18 cellular contexts compared by ENCODE assay signal in genomic region chr10:2279666-2280065, GRCh38.
DNase-seq lines count a peak whose midpoint lies in the region; TF ChIP-seq lines count a peak whose summit lies in the region.
"Had no signal": no experiment of that assay in that cellular context is flagged by ENCODE, and none has a peak within 500 bp of the region (broad histone marks: within the 10 kb centered on the region; RNA-seq: fewer than 3 reads in every experiment).

No MANE protein-coding gene starts in this region.

- H3K9me3 ChIP-seq in PC-9 (ENCODE audit: insufficient read depth, low read depth) (no peaks in the 10 kb centered on the region), MM.1S (replicated peaks; ENCODE audit: insufficient read depth, low read length) (no peaks in the 10 kb centered on the region)
- H3K9me3 ChIP-seq: SJCRH30 had no signal

- H3K9me2 ChIP-seq in PC-9 (ENCODE audit: insufficient read depth), result no peaks in the 10 kb centered on the region
- H3K9me2 ChIP-seq in MM.1S (replicated peaks; ENCODE audit: insufficient read depth, low read length), result no peaks in the 10 kb centered on the region

- H3K4me1 ChIP-seq in PC-9 (replicated peaks; ENCODE audit: insufficient read depth), result no peaks in the 10 kb centered on the region
- no peaks in the 10 kb centered on the region for H3K4me1 ChIP-seq in MM.1S (ENCODE audit: low read length)
- H3K4me1 ChIP-seq: SJCRH30 had no signal

- POLR2A ChIA-PET in PC-9 (lab: Charles Lee; ENCODE audit: unreplicated experiment), result no interaction called here

- H3K27ac ChIP-seq in PC-9 (no peak overlapping the region), MM.1S (ENCODE audit: low read length) (no peak overlapping the region)
- H3K27ac ChIP-seq: GM23248, SJCRH30 had no signal

- H3K36me3 ChIP-seq in PC-9 (ENCODE audit: low read depth) (no peaks in the 10 kb centered on the region), MM.1S (replicated peaks; ENCODE audit: insufficient read depth, low read length) (no peaks in the 10 kb centered on the region)
- H3K36me3 ChIP-seq: SJCRH30 had no signal

- no peaks in the 10 kb centered on the region for H3K79me2 ChIP-seq in PC-9 (ENCODE audit: low read depth)
- no peaks in the 10 kb centered on the region for H3K79me2 ChIP-seq in MM.1S (ENCODE audit: low read length)

- H3K27me3 ChIP-seq in PC-9 (ENCODE audit: insufficient read depth, low read depth) (0 out of 2 replicates have a peak, but pooled peaks cover 4% of the 10 kb centered on the region), MM.1S (replicated peaks; ENCODE audit: insufficient read depth, low read length) (no peaks in the 10 kb centered on the region)
- H3K27me3 ChIP-seq: SJCRH30 had no signal

- no peaks in the 10 kb centered on the region for H4K20me1 ChIP-seq in PC-9 (ENCODE audit: insufficient read depth)
- H4K20me1 ChIP-seq in MM.1S (ENCODE audit: insufficient read depth, low read length), result no peaks in the 10 kb centered on the region

- BruUV-seq in PC-9 (replicated peaks; lab: Mats Ljungman, UMichigan), result no TSS peak

- TF ChIP-seq CTCF in epithelial cell of esophagus (IDR thresholded peaks at IDR 0.05; ENCODE audit: insufficient read depth, low read depth, low read length, missing control alignments), result no peak
- no peak for TF ChIP-seq CTCF in PC-9 (conservative IDR thresholded peaks at IDR 0.05)
- no peak for TF ChIP-seq CTCF in MM.1S (IDR thresholded peaks at IDR 0.05; ENCODE audit: low read length)

- H2AFZ ChIP-seq in PC-9 (no peak overlapping the region), MM.1S (ENCODE audit: low read length) (no peak overlapping the region)
- H2AFZ ChIP-seq: GM23248 had no signal

- H3K4me3 ChIP-seq in epithelial cell of esophagus (ENCODE audit: low read length) (no peak overlapping the region), PC-9 (no peak overlapping the region), MM.1S (ENCODE audit: low read length) (no peak overlapping the region)
- H3K4me3 ChIP-seq: GM23248, K562, SJCRH30 had no signal

- H3F3A ChIP-seq in PC-9 (ENCODE audit: insufficient read depth, low read depth) (no peaks in the 10 kb centered on the region), MM.1S (ENCODE audit: insufficient read depth, low read length) (no peaks in the 10 kb centered on the region)

- no peak overlapping the region for H3K9ac ChIP-seq in MM.1S (ENCODE audit: low read length)
- H3K9ac ChIP-seq: GM23248 had no signal

- DNase-seq in M059J (ENCODE audit: low read depth) (peak; percentile 4), epithelial cell of esophagus (ENCODE audit: low read depth) (peak; percentile 23), left kidney (ENCODE audit: low read depth, low spot score) (peak; percentile 10), NCI-H146 treated with DMSO at 0.1 percent for 48 hours (lab: John Stamatoyannopoulos, UW; ENCODE audit: unreplicated experiment) (no peak), RKO (ENCODE audit: low spot score) (no peak), PC-9 (no peak), MM.1S (no peak)
- DNase-seq: AML-193, DMS 273 treated with DMSO at 0.1 percent for 48 hours, GDM1, GM23248, NCI-H1105 treated with DMSO at 0.1 percent for 48 hours, NCI-H1694 treated with DMSO at 0.1 percent for 48 hours, NCI-H2107, NCI-H524, NCI-H82, SJCRH30 had no signal

- CTCF ChIA-PET in PC-9 (lab: Charles Lee), result no interaction called here

- intact Hi-C loops in PC-9 (cut with micrococcal nuclease; ENCODE audit: unreplicated experiment), result no loop called here

- no peak overlapping the region for H3K4me2 ChIP-seq in PC-9
- no peak overlapping the region for H3K4me2 ChIP-seq in MM.1S (ENCODE audit: low read depth, low read length)

Comparison
In these comparisons a context has a peak if more than half of its experiments do, and no peak if none do; other contexts are left out.
1. DNase-seq: peak in M059J (single experiment), epithelial cell of esophagus (single experiment) and left kidney (single experiment); none in NCI-H146 treated with DMSO at 0.1 percent for 48 hours (single experiment), RKO (single experiment), PC-9 (0 of 2) and MM.1S (single experiment).